ENCODE assay signal across 1 cellular context in the genomic region with DNA sequence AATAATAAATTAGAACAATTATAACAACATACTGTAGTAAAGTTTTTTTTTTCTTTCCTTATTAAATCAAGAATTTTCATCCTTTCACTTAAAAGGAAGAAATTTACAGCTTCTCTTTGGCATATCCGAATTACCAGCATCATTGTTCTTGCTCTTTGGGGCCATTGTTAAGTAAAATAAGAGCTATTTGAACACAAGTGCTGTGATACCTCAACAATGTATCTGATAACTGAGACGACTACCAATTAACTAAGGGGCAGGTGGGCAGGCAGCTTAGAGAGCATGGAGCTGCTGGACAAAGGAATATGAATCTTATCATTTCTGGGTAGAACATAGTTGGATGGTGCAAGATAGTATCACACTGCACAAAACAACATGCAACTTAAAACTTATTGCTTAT.
TF ChIP-seq lines count a peak whose summit lies in the region.

No MANE protein-coding gene starts in this region.

TF ChIP-seq in WTC11, 78 proteins besides CTCF, POLR2A, EP300 and RAD21 (continued from another document):
- no peak for TF ChIP-seq NR3C1 (CRISPR knock-in tag; conservative IDR thresholded peaks at IDR 0.05; ENCODE audit: low read depth)
- TF ChIP-seq TCF7 (CRISPR knock-in tag; IDR thresholded peaks at IDR 0.05; ENCODE audit: low read depth) = no peak
- TF ChIP-seq TEAD4 (CRISPR knock-in tag; IDR thresholded peaks at IDR 0.05) = no peak
- TF ChIP-seq, protein P1, sequence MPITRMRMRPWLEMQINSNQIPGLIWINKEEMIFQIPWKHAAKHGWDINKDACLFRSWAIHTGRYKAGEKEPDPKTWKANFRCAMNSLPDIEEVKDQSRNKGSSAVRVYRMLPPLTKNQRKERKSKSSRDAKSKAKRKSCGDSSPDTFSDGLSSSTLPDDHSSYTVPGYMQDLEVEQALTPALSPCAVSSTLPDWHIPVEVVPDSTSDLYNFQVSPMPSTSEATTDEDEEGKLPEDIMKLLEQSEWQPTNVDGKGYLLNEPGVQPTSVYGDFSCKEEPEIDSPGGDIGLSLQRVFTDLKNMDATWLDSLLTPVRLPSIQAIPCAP (CRISPR knock-in tag; IDR thresholded peaks at IDR 0.05) = no peak
- TF ChIP-seq ZNF263 (CRISPR knock-in tag; IDR thresholded peaks at IDR 0.05; ENCODE audit: low read depth) = no peak
TF ChIP-seq in WTC11: peak in this region for 0.
